In genomic region chr2:36147670-36148390, GRCh38 we compare ENCODE assay signal across 13 cellular contexts.
DNase-seq lines count a peak whose midpoint lies in the region; ATAC-seq, FAIRE-seq and TF ChIP-seq lines count a peak whose summit lies in the region.
"Had no signal": no experiment of that assay in that cellular context is flagged by ENCODE, and none has a peak within 500 bp of the region (broad histone marks: within the 10 kb centered on the region; RNA-seq: fewer than 3 reads in every experiment).

No MANE protein-coding gene starts in this region.

- no peaks in the 10 kb centered on the region for H3K9me3 Mint-ChIP-seq in immature natural killer cell
- H3K9me3 Mint-ChIP-seq: dendritic cell treated with granulocyte-macrophage colony-stimulating factor and Interleukin-4, amounts not matched to agents 40 ng/mL and 50 ng/mL, for 4 days had no signal

- H3K4me3 Mint-ChIP-seq in immature natural killer cell: peak overlapping the region in 1 of 5 donors; percentile 48
- H3K4me3 Mint-ChIP-seq: dendritic cell treated with granulocyte-macrophage colony-stimulating factor and Interleukin-4, amounts not matched to agents 40 ng/mL and 50 ng/mL, for 4 days had no signal

- in situ Hi-C loops in mammary epithelial cell (cut with MboI; ENCODE audit: low sequenced_read_pairs in 2 of 2): no loop called here

- H3K79me2 ChIP-seq in mammary epithelial cell (ENCODE audit: insufficient read depth, low read length): no peaks in the 10 kb centered on the region

- no peak overlapping the region for H3K4me3 ChIP-seq in A549
- no peak overlapping the region for H3K4me3 ChIP-seq in mammary epithelial cell (replicated peaks in 1 of 3; ENCODE audit: insufficient read depth in 1 of 3, low read depth in 2 of 3, low read length in 3 of 3)
- H3K4me3 ChIP-seq: SK-N-MC had no signal

- no peak for TF ChIP-seq POLR2A in A549 (IDR thresholded peaks at IDR 0.05; ENCODE audit: low read length)

- no peak overlapping the region for H2AFZ ChIP-seq in mammary epithelial cell (ENCODE audit: low read depth, low read length)

- no peak for TF ChIP-seq RAD21 in A549 (conservative IDR thresholded peaks at IDR 0.05 in 1 of 2, IDR thresholded peaks at IDR 0.05 in 1 of 2)

- H3K9ac ChIP-seq in mammary epithelial cell (ENCODE audit: insufficient read depth, low read length): no peak overlapping the region

- DNase-seq in A549 (ENCODE audit: low read depth in 1 of 2, low spot score in 1 of 2) (no peak), immature natural killer cell (no peak), mammary epithelial cell (no peak), NCI-H69 (lab: John Stamatoyannopoulos, UW) (no peak)
- DNase-seq in NK-92 treated with Interleukin-12 subunit alpha and Interleukin-12 subunit beta, amount 100 ng/mL, for 24 hours (lab: John Stamatoyannopoulos, UW): no peak
- DNase-seq: activated T-cell treated with anti-CD3 and anti-CD28 coated beads, Interleukin-2, amount 50 U/mL, for 48 hours; hippocampal formation; substantia nigra had no signal

- POLR2A ChIA-PET in A549 (lab: Yijun Ruan, JAX): no interaction called here

- intact Hi-C loops in mammary epithelial cell (cut with micrococcal nuclease): no loop called here

- H3K4me1 Mint-ChIP-seq in immature natural killer cell: peaks cover 24 to 27% of the 10 kb centered on the region in 2 donors

- H3K4me2 ChIP-seq in A549 (peak overlapping the region; percentile 52), mammary epithelial cell (ENCODE audit: insufficient read depth, low read depth, low read length) (no peak overlapping the region)

- H3K4me1 ChIP-seq in A549 (no peaks in the 10 kb centered on the region), mammary epithelial cell (ENCODE audit: insufficient read depth, low read length) (no peaks in the 10 kb centered on the region)

- BruUV-seq in mammary epithelial cell (replicated peaks; lab: Mats Ljungman, UMichigan): no TSS peak

- no peak for TF ChIP-seq CTCF in A549 (IDR thresholded peaks at IDR 0.05)
- TF ChIP-seq CTCF in mammary epithelial cell (conservative IDR thresholded peaks at IDR 0.05 in 1 of 2, IDR thresholded peaks at IDR 0.05 in 1 of 2; ENCODE audit: extremely low read depth in 1 of 2, insufficient read depth in 1 of 2, low read depth in 1 of 2, low read length in 2 of 2): no peak

- TF ChIP-seq EP300 in A549 (IDR thresholded peaks at IDR 0.05): no peak

- H4K20me1 ChIP-seq in mammary epithelial cell (ENCODE audit: insufficient read depth, low read length): no peaks in the 10 kb centered on the region

- H3K36me3 ChIP-seq in mammary epithelial cell (ENCODE audit: insufficient read depth, low read length): no peaks in the 10 kb centered on the region

- no peaks in the 10 kb centered on the region for H3K9me3 ChIP-seq in A549
- H3K9me3 ChIP-seq in mammary epithelial cell (replicated peaks; ENCODE audit: insufficient read depth, low read length): no peaks in the 10 kb centered on the region

- peaks cover 0 to 4% (median 0%) of the 10 kb centered on the region in 3 donors for H3K27me3 Mint-ChIP-seq in immature natural killer cell (ENCODE audit: low read depth in 3 of 3)
- H3K27me3 Mint-ChIP-seq: dendritic cell treated with granulocyte-macrophage colony-stimulating factor and Interleukin-4, amounts not matched to agents 40 ng/mL and 50 ng/mL, for 4 days had no signal

- WGBS in A549 (ENCODE audit: missing lambda C conversion rate): 50% methylated on average over 4 of the region's 4 CpGs
- 86% methylated on average over 4 of the region's 4 CpGs for WGBS in mammary epithelial cell (ENCODE audit: low coverage, missing lambda C conversion rate)

- dilution Hi-C loops in mammary epithelial cell (cut with HindIII; ENCODE audit: low sequenced_read_pairs): no loop called here

- CTCF ChIA-PET in A549 (lab: Yijun Ruan, JAX): interaction anchor here (0.7 kb wide), 1 partner anchor 51 kb away, joined by 3 read pairs; no protein-coding TSS in a partner anchor
- CTCF ChIA-PET in mammary epithelial cell (lab: Charles Lee; ENCODE audit: low non-redundant PET): no interaction called here

- H3K27ac Mint-ChIP-seq in immature natural killer cell: no peak overlapping the region
- H3K27ac Mint-ChIP-seq: dendritic cell treated with granulocyte-macrophage colony-stimulating factor and Interleukin-4, amounts not matched to agents 40 ng/mL and 50 ng/mL, for 4 days had no signal

- H3K36me3 Mint-ChIP-seq in immature natural killer cell: peaks cover 0 to 3% (median 0%) of the 10 kb centered on the region in 3 donors

- no peaks in the 10 kb centered on the region for H3K27me3 ChIP-seq in mammary epithelial cell (ENCODE audit: insufficient read depth, low read length)

- ATAC-seq in A549 (no peak), GM19023 (IDR thresholded peaks at IDR 0.05; ENCODE audit: unreplicated experiment) (peak; percentile 92), HG02623 (IDR thresholded peaks at IDR 0.05; ENCODE audit: unreplicated experiment) (peak; percentile 91), HG03460 (IDR thresholded peaks at IDR 0.05; ENCODE audit: unreplicated experiment) (peak; percentile 92)

- no peak for FAIRE-seq in A549 (lab: Jason Lieb, UNC)

- H3K27ac ChIP-seq in A549 (no peak overlapping the region), mammary epithelial cell (ENCODE audit: insufficient read depth, low read depth, low read length) (no peak overlapping the region)
- H3K27ac ChIP-seq: SK-N-MC had no signal

TF ChIP-seq in A549, 52 proteins besides CTCF, POLR2A, EP300 and RAD21:
- TF ChIP-seq, protein P1, sequence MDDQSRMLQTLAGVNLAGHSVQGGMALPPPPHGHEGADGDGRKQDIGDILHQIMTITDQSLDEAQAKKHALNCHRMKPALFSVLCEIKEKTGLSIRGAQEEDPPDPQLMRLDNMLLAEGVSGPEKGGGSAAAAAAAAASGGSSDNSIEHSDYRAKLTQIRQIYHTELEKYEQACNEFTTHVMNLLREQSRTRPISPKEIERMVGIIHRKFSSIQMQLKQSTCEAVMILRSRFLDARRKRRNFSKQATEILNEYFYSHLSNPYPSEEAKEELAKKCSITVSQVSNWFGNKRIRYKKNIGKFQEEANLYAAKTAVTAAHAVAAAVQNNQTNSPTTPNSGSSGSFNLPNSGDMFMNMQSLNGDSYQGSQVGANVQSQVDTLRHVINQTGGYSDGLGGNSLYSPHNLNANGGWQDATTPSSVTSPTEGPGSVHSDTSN (IDR thresholded peaks at IDR 0.05): no peak
- TF ChIP-seq JUNB (IDR thresholded peaks at IDR 0.05): no peak
- no peak for TF ChIP-seq KDM1A (IDR thresholded peaks at IDR 0.05; ENCODE audit: low read depth)
- TF ChIP-seq GATA3 (IDR thresholded peaks at IDR 0.05; ENCODE audit: borderline replicate concordance): no peak
- no peak for TF ChIP-seq ZNF302 (CRISPR knock-in tag; IDR thresholded peaks at IDR 0.05)
- TF ChIP-seq JUN (IDR thresholded peaks at IDR 0.05): no peak
- no peak for TF ChIP-seq ESRRA (IDR thresholded peaks at IDR 0.05; ENCODE audit: borderline replicate concordance, low read length)
- TF ChIP-seq ATOH8 (CRISPR knock-in tag; IDR thresholded peaks at IDR 0.05; ENCODE audit: low read depth): no peak
- TF ChIP-seq NFE2L2 (conservative IDR thresholded peaks at IDR 0.05; ENCODE audit: low read length): no peak
- TF ChIP-seq MAFK (IDR thresholded peaks at IDR 0.05; ENCODE audit: partially characterized antibody): no peak

Comparison
In these comparisons a context has a peak if more than half of its experiments do, and no peak if none do; other contexts are left out.
1. ATAC-seq: peak in GM19023 (single experiment), HG02623 (single experiment) and HG03460 (single experiment); none in A549 (0 of 2).